In genomic region chr5:118967059-118967508, GRCh38 we compare ENCODE assay signal across 1 cellular context.
TF ChIP-seq lines count a peak whose summit lies in the region.

No MANE protein-coding gene starts in this region.

TF ChIP-seq in HEK293, 187 proteins besides CTCF, POLR2A, EP300 and RAD21 (continued from another document and continues in another):
- no peak for TF ChIP-seq ZNF48 (tag by site-specific recombination; IDR thresholded peaks at IDR 0.05)
- TF ChIP-seq ZNF501 (tag by site-specific recombination; IDR thresholded peaks at IDR 0.05) = no peak
- TF ChIP-seq ZNF704 (tag by site-specific recombination; IDR thresholded peaks at IDR 0.05) = no peak
- no peak for TF ChIP-seq ZFP41 (tag by site-specific recombination; IDR thresholded peaks at IDR 0.05; ENCODE audit: borderline replicate concordance)
- TF ChIP-seq ZNF449 (tag by site-specific recombination; IDR thresholded peaks at IDR 0.05) = no peak
- TF ChIP-seq ZNF155 (tag by site-specific recombination; IDR thresholded peaks at IDR 0.05) = no peak
- no peak for TF ChIP-seq ZNF292 (tag by site-specific recombination; IDR thresholded peaks at IDR 0.05; ENCODE audit: borderline replicate concordance, low read depth)
- TF ChIP-seq ZNF404 (tag by site-specific recombination; IDR thresholded peaks at IDR 0.05) = no peak
- TF ChIP-seq ZBTB1 (tag by site-specific recombination; IDR thresholded peaks at IDR 0.05) = no peak
- TF ChIP-seq ZFP37 (tag by site-specific recombination; IDR thresholded peaks at IDR 0.05) = no peak
- TF ChIP-seq REST (tag by site-specific recombination; IDR thresholded peaks at IDR 0.05) = no peak
- peak; percentile 93 for TF ChIP-seq ZNF843 (tag by site-specific recombination; IDR thresholded peaks at IDR 0.05)
- TF ChIP-seq ZNF580 (tag by site-specific recombination; IDR thresholded peaks at IDR 0.05) = peak; percentile 0; the same call in 1 of the 2 replicates
- TF ChIP-seq HIC1 (tag by site-specific recombination; IDR thresholded peaks at IDR 0.05) = no peak
- TF ChIP-seq ZEB2 (tag by site-specific recombination; IDR thresholded peaks at IDR 0.05) = peak; percentile 41; the same call in 1 of the 2 replicates
- no peak for TF ChIP-seq ZNF558 (tag by site-specific recombination; IDR thresholded peaks at IDR 0.05)
- TF ChIP-seq PRDM4 (tag by site-specific recombination; IDR thresholded peaks at IDR 0.05) = 0 out of 2 replicates have a peak, but pooled peaks have one; percentile 45
- TF ChIP-seq ZNF645 (tag by site-specific recombination; IDR thresholded peaks at IDR 0.05) = no peak
- peak; percentile 27; the same call in 1 of the 2 replicates for TF ChIP-seq SP7 (tag by site-specific recombination; IDR thresholded peaks at IDR 0.05)
- TF ChIP-seq BCL11A (tag by site-specific recombination; IDR thresholded peaks at IDR 0.05; ENCODE audit: low read depth) = no peak; the same call in 1 of the 2 replicates
- peak; percentile 76 for TF ChIP-seq ZNF600 (tag by site-specific recombination; IDR thresholded peaks at IDR 0.05)
- no peak for TF ChIP-seq ZNF596 (tag by site-specific recombination; IDR thresholded peaks at IDR 0.05)
- no peak for TF ChIP-seq ZNF701 (tag by site-specific recombination; IDR thresholded peaks at IDR 0.05)
- TF ChIP-seq ZNF610 (tag by site-specific recombination; IDR thresholded peaks at IDR 0.05; ENCODE audit: borderline replicate concordance) = no peak
- no peak for TF ChIP-seq ZNF654 (tag by site-specific recombination; IDR thresholded peaks at IDR 0.05; ENCODE audit: low read depth)
- no peak for TF ChIP-seq ZNF529 (tag by site-specific recombination; IDR thresholded peaks at IDR 0.05; ENCODE audit: insufficient replicate concordance)
- no peak for TF ChIP-seq ZSCAN5A (tag by site-specific recombination; IDR thresholded peaks at IDR 0.05)
- TF ChIP-seq ZNF16 (tag by site-specific recombination; IDR thresholded peaks at IDR 0.05; ENCODE audit: low read depth) = no peak
- no peak for TF ChIP-seq ZNF211 (tag by site-specific recombination; IDR thresholded peaks at IDR 0.05; ENCODE audit: low read depth)
- no peak for TF ChIP-seq ZNF391 (tag by site-specific recombination; IDR thresholded peaks at IDR 0.05; ENCODE audit: borderline replicate concordance, low read depth)
- TF ChIP-seq ZNF214 (tag by site-specific recombination; IDR thresholded peaks at IDR 0.05; ENCODE audit: borderline replicate concordance) = no peak
- TF ChIP-seq TRIM28 (IDR thresholded peaks at IDR 0.05; ENCODE audit: borderline replicate concordance, low read length) = no peak; the same call in 1 of the 2 replicates
- no peak for TF ChIP-seq ZNF121 (tag by site-specific recombination; IDR thresholded peaks at IDR 0.05)
- no peak for TF ChIP-seq ZNF518A (tag by site-specific recombination; conservative IDR thresholded peaks at IDR 0.05; ENCODE audit: low read depth)
- TF ChIP-seq ZBTB20 (tag by site-specific recombination; IDR thresholded peaks at IDR 0.05) = no peak
- no peak for TF ChIP-seq SALL2 (tag by site-specific recombination; IDR thresholded peaks at IDR 0.05; ENCODE audit: borderline replicate concordance)
- no peak for TF ChIP-seq ZNF747 (tag by site-specific recombination; IDR thresholded peaks at IDR 0.05)
